In the genomic region with DNA sequence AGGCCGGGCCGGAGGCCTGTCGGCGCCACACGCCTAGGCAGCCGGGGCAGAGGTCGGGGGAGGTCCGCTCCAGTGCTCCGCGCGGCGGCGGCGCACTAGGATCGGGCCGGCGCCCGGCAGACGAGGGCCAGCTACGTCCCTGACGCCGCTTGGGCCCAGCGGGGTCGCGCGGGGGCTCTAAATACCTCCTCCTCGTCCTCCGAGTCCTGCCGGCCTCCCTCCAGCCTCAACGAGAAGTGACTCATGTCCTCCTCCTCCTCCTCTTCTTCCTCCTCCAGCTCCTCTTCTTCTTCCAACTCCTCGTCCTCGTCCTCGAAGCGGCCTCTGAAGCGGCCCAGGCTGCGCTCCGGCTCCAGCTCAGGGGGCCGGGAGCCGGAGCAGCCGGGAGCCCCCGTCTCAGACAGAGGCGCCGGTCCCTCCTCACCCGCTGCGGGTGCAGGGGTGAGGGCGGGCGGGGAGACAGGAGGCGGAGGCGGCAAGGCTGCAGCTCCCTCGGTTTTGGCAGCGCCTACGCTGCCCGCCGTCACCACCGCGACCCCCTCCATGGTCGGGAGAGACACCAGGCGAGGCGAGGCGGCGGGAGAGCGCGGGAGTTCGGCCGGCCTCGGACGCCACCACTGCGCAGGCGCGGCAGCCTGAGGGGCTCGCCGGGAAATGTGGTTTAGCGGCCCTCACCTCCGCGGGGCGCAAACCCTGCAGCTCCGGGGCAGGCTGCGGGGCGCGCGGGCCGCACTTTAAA, we compare ENCODE assay signal across 8 cellular contexts. TPM values are rescaled to one million over a fixed set of nuclear protein-coding genes. Genes with fewer than 3 reads are reported as not detected.
DNase-seq lines count a peak whose midpoint lies in the region; ATAC-seq and TF ChIP-seq lines count a peak whose summit lies in the region.

A gene with protein sequence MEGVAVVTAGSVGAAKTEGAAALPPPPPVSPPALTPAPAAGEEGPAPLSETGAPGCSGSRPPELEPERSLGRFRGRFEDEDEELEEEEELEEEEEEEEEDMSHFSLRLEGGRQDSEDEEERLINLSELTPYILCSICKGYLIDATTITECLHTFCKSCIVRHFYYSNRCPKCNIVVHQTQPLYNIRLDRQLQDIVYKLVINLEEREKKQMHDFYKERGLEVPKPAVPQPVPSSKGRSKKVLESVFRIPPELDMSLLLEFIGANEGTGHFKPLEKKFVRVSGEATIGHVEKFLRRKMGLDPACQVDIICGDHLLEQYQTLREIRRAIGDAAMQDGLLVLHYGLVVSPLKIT (minus strand): TSS at position 619 of the 739 bp plus-strand sequence. CDS start 74 bp downstream, at position 545.

- H3K36me3 ChIP-seq in GM23338 (ENCODE audit: insufficient read depth) (peaks cover 25% of the 10 kb centered on the region), Loucy (ENCODE audit: insufficient read depth, low read length) (peaks cover 11% of the 10 kb centered on the region; the same call in 1 of the 2 replicates), SK-N-SH (replicated peaks in 1 of 2; ENCODE audit: control insufficient read depth in 1 of 2, insufficient read depth in 2 of 2, low read length in 1 of 2) (peaks cover 15 to 25% of the 10 kb centered on the region in 2 experiments), suprapubic skin (peaks cover 24% of the 10 kb centered on the region)

- H3K27ac ChIP-seq in GM23338 (ENCODE audit: low read depth) (peak within 1 kb of the TSS; percentile 77; the same call in 1 of the 2 replicates), SK-N-SH (ENCODE audit: low read depth in 2 of 2, low read length in 1 of 2) (peak within 1 kb of the TSS; percentile 68 to 71), suprapubic skin (peak within 1 kb of the TSS; percentile 81)

- H3K9me3 Mint-ChIP-seq in GM23338, result no peaks in the 10 kb centered on the region
- H3K9me3 Mint-ChIP-seq in activated naive CD4-positive, alpha-beta T cell treated with anti-CD3 and anti-CD28 coated beads, Interleukin-2, amount 50 U/mL, for 24 hours, result no peaks in the 10 kb centered on the region

- TF ChIP-seq POLR2A in suprapubic skin (IDR thresholded peaks at IDR 0.05), result no peak

- CTCF ChIA-PET in SK-N-SH (lab: Yijun Ruan, JAX), result interaction anchor here (1.7 to 2.3 kb wide), 2 partner anchors 17 kb away, joined by 4 to 12 read pairs; a partner anchor contains a TSS

- 3% methylated on average over 27 of the region's 82 CpGs for WGBS in SK-N-SH (ENCODE audit: low lambda C conversion rate)
- WGBS in suprapubic skin, result under 1% methylated on average over 66 of the region's 82 CpGs

- H3K36me3 Mint-ChIP-seq in GM23338 (ENCODE audit: low read depth), result peaks cover 14% of the 10 kb centered on the region
- peaks cover 2% of the 10 kb centered on the region for H3K36me3 Mint-ChIP-seq in activated naive CD4-positive, alpha-beta T cell treated with anti-CD3 and anti-CD28 coated beads, Interleukin-2, amount 50 U/mL, for 24 hours

- H3K79me2 ChIP-seq in GM23338 (replicated peaks; ENCODE audit: insufficient read depth) (peaks cover 16% of the 10 kb centered on the region), Loucy (ENCODE audit: insufficient read depth, low read length) (peaks cover 38% of the 10 kb centered on the region), SK-N-SH (ENCODE audit: insufficient read depth) (peaks cover 31% of the 10 kb centered on the region)

- H3K27ac Mint-ChIP-seq in GM23338, result peak within 1 kb of the TSS; percentile 91; the same call in 1 of the 2 replicates
- H3K27ac Mint-ChIP-seq in activated naive CD4-positive, alpha-beta T cell treated with anti-CD3 and anti-CD28 coated beads, Interleukin-2, amount 50 U/mL, for 24 hours, result peak within 1 kb of the TSS; percentile 92

- H3K9ac ChIP-seq in Loucy (ENCODE audit: low read depth, low read length, poor library complexity, severe bottlenecking) (peak within 1 kb of the TSS; percentile 81), SK-N-SH (peak within 1 kb of the TSS; percentile 83)

- peaks cover 5% of the 10 kb centered on the region for H3K27me3 Mint-ChIP-seq in GM23338 (ENCODE audit: insufficient read depth, low read depth, poor library complexity)
- no peaks in the 10 kb centered on the region for H3K27me3 Mint-ChIP-seq in activated naive CD4-positive, alpha-beta T cell treated with anti-CD3 and anti-CD28 coated beads, Interleukin-2, amount 50 U/mL, for 24 hours

- H3K4me2 ChIP-seq in GM23338 (peak within 1 kb of the TSS; percentile 98), Loucy (ENCODE audit: low read depth, low read length, poor library complexity, severe bottlenecking) (peak within 1 kb of the TSS; percentile 89), SK-N-SH (peak within 1 kb of the TSS; percentile 93)

- no peak for TF ChIP-seq RAD21 in SK-N-SH (IDR thresholded peaks at IDR 0.05; ENCODE audit: low read length)

- peaks cover 3% of the 10 kb centered on the region; the same call in 1 of the 3 replicates for H3K4me1 Mint-ChIP-seq in GM23338
- peaks cover 8% of the 10 kb centered on the region for H3K4me1 Mint-ChIP-seq in activated naive CD4-positive, alpha-beta T cell treated with anti-CD3 and anti-CD28 coated beads, Interleukin-2, amount 50 U/mL, for 24 hours

- peak within 1 kb of the TSS; percentile 88 for H3K4me3 ChIP-seq in GM23338
- peak within 1 kb of the TSS; percentile 77 for H3K4me3 ChIP-seq in Loucy (ENCODE audit: low read length, poor library complexity, severe bottlenecking)
- peak within 1 kb of the TSS; percentile 64 to 89 for H3K4me3 ChIP-seq in SK-N-SH (ENCODE audit: low read depth in 2 of 2, low read length in 1 of 2)
- H3K4me3 ChIP-seq in suprapubic skin, result peak within 1 kb of the TSS; percentile 86

- H3F3A ChIP-seq in GM23338 (replicated peaks; ENCODE audit: low read depth), result 0 out of 2 replicates have a peak, but pooled peaks cover 2% of the 10 kb centered on the region
- H3F3A ChIP-seq in Loucy (ENCODE audit: low read depth), result no peaks in the 10 kb centered on the region
- peaks cover 14% of the 10 kb centered on the region for H3F3A ChIP-seq in SK-N-SH (replicated peaks; ENCODE audit: insufficient read depth)

- ATAC-seq in GM23338 (peak; percentile 92), omental fat pad (ENCODE audit: low FRiP score) (peak; percentile 95)

- POLR2A ChIA-PET in SK-N-SH (lab: Yijun Ruan, JAX), result interaction anchor here (0.5 to 1.2 kb wide), 3 partner anchors 45 to 140 kb away, joined by 3 to 6 read pairs (median 3); a partner anchor contains a TSS

- H3K4me1 ChIP-seq in GM23338 (ENCODE audit: insufficient read depth) (peaks cover 5% of the 10 kb centered on the region), Loucy (ENCODE audit: insufficient read depth, low read length, poor library complexity, severe bottlenecking) (peaks cover 27% of the 10 kb centered on the region), SK-N-SH (ENCODE audit: control insufficient read depth in 1 of 2, insufficient read depth in 2 of 2, low read depth in 1 of 2, low read length in 1 of 2) (no peaks in the 10 kb centered on the region; a peak in 1 of 4 replicates), suprapubic skin (peaks cover 7% of the 10 kb centered on the region)

- 0 out of 4 replicates have a peak, but pooled peaks of 1 of the 2 experiments have one; percentile 15 for TF ChIP-seq EP300 in SK-N-SH (IDR thresholded peaks at IDR 0.05; ENCODE audit: borderline replicate concordance in 1 of 2, low read depth in 1 of 2, low read length in 1 of 2)
- no peak for TF ChIP-seq EP300 in suprapubic skin (IDR thresholded peaks at IDR 0.05)

- H3K9me3 ChIP-seq in Loucy (ENCODE audit: insufficient read depth, low read depth, low read length), result no peaks in the 10 kb centered on the region
- no peaks in the 10 kb centered on the region for H3K9me3 ChIP-seq in SK-N-SH
- no peaks in the 10 kb centered on the region for H3K9me3 ChIP-seq in suprapubic skin

- peak within 1 kb of the TSS; percentile 99 for H2AFZ ChIP-seq in GM23338
- peak within 1 kb of the TSS; percentile 99 for H2AFZ ChIP-seq in Loucy (ENCODE audit: low read length)
- H2AFZ ChIP-seq in SK-N-SH (ENCODE audit: low read depth), result peak within 1 kb of the TSS; percentile 91

- H4K20me1 ChIP-seq in GM23338 (replicated peaks; ENCODE audit: insufficient read depth) (peaks cover 8% of the 10 kb centered on the region), Loucy (ENCODE audit: insufficient read depth, low read length, poor library complexity, severe bottlenecking) (peaks cover 13% of the 10 kb centered on the region), SK-N-SH (ENCODE audit: insufficient read depth) (no peaks in the 10 kb centered on the region)

- H3K27me3 ChIP-seq in GM23338 (ENCODE audit: insufficient read depth), result no peaks in the 10 kb centered on the region
- H3K27me3 ChIP-seq in Loucy (ENCODE audit: insufficient read depth, low read length, poor library complexity, severe bottlenecking), result no peaks in the 10 kb centered on the region
- H3K27me3 ChIP-seq in SK-N-SH (ENCODE audit: insufficient read depth), result no peaks in the 10 kb centered on the region
- no peaks in the 10 kb centered on the region for H3K27me3 ChIP-seq in suprapubic skin

- H3K9me2 ChIP-seq in GM23338 (ENCODE audit: insufficient read depth) (no peaks in the 10 kb centered on the region), Loucy (replicated peaks; ENCODE audit: low read depth, low read length) (no peaks in the 10 kb centered on the region), SK-N-SH (no peaks in the 10 kb centered on the region)

- H3K4me3 Mint-ChIP-seq in GM23338, result peak within 1 kb of the TSS; percentile 92
- H3K4me3 Mint-ChIP-seq in activated naive CD4-positive, alpha-beta T cell treated with anti-CD3 and anti-CD28 coated beads, Interleukin-2, amount 50 U/mL, for 24 hours, result peak within 1 kb of the TSS; percentile 94

- TF ChIP-seq CTCF in GM23338 (conservative IDR thresholded peaks at IDR 0.05; ENCODE audit: low read depth in 2 of 2) (no peak), Loucy (conservative IDR thresholded peaks at IDR 0.05; ENCODE audit: low read length) (no peak), SK-N-SH (IDR thresholded peaks at IDR 0.05) (0 out of 2 replicates have a peak, but pooled peaks have one; percentile 16), omental fat pad (IDR thresholded peaks at IDR 0.05) (no peak), suprapubic skin (IDR thresholded peaks at IDR 0.05) (no peak)

- DNase-seq in ELR (ENCODE audit: low read depth) (peak; percentile 85), GM23338 (ENCODE audit: low spot score) (peak; percentile 95), SK-N-SH (peak; percentile 98), glomerular endothelial cell (ENCODE audit: extremely low read depth, low read depth, low spot score) (no peak), omental fat pad (ENCODE audit: low spot score) (peak; percentile 31), suprapubic skin (ENCODE audit: low spot score in 2 of 2) (peak; percentile 76 to 82)

RNA-seq across cellular contexts. Expression of the gene that starts here (rescaled TPM):
- 14.0 and 16.6 TPM in 2 replicates for total RNA-seq in GM23338 (2014; rRNA removed; shearing (Covaris generic))
- 22.3 and 26.1 TPM in 2 replicates for polyA plus RNA-seq in GM23338 (2016; fragmentation: Nextera tagmentation; extraction: Ambion mirVana)
- polyA plus RNA-seq in SK-N-SH (2012; rRNA removed), result 5.1 and 5.3 TPM in 2 replicates
- 7.6 and 9.4 TPM in 2 replicates for polyA plus RNA-seq in SK-N-SH (2012; cell fraction: cytosol; rRNA removed)
- polyA plus RNA-seq in SK-N-SH (2012; cell fraction: nucleus; rRNA removed), result 3.2 and 3.3 TPM in 2 replicates
- total RNA-seq in glomerular endothelial cell, result 11.5 and 11.9 TPM in 2 replicates
- total RNA-seq in omental fat pad, result 10 to 100 TPM in 3 of 4 donors, 1 to 10 TPM in 1; 9.4 to 17.3 (median 12.4) TPM
- 1 to 10 TPM; 2.6 to 7.2 (median 4.9) TPM for total RNA-seq in suprapubic skin
